Comparison of ENCODE assay signal across 1 cellular context in genomic region chr16:13997933-13998332, GRCh38.
TF ChIP-seq lines count a peak whose summit lies in the region.

No MANE protein-coding gene starts in this region.

TF ChIP-seq in HepG2, 621 proteins besides CTCF, POLR2A, EP300 and RAD21 (continued from another document and continues in another):
- TF ChIP-seq PAXIP1 (CRISPR knock-in tag; conservative IDR thresholded peaks at IDR 0.05): peak; percentile 46; the same call in 1 of the 2 replicates
- TF ChIP-seq ZNF703 (CRISPR knock-in tag; IDR thresholded peaks at IDR 0.05; ENCODE audit: borderline replicate concordance): no peak
- TF ChIP-seq MAZ (IDR thresholded peaks at IDR 0.05; ENCODE audit: borderline replicate concordance, low read depth, low read length): no peak
- TF ChIP-seq MAZ (CRISPR knock-in tag; IDR thresholded peaks at IDR 0.05; ENCODE audit: low read depth): no peak
- TF ChIP-seq TFAP4 (IDR thresholded peaks at IDR 0.05; ENCODE audit: borderline replicate concordance, low read depth): peak; percentile 45; the same call in 1 of the 2 replicates
- no peak for TF ChIP-seq CREBL2 (CRISPR knock-in tag; IDR thresholded peaks at IDR 0.05; ENCODE audit: borderline replicate concordance)
- no peak for TF ChIP-seq ATF1 (CRISPR knock-in tag; IDR thresholded peaks at IDR 0.05)
- TF ChIP-seq ZNF343 (CRISPR knock-in tag; IDR thresholded peaks at IDR 0.05): no peak
- TF ChIP-seq CBFB (CRISPR knock-in tag; IDR thresholded peaks at IDR 0.05): no peak
- TF ChIP-seq ZNF749 (CRISPR knock-in tag; IDR thresholded peaks at IDR 0.05; ENCODE audit: borderline replicate concordance): no peak
- TF ChIP-seq ZNF17 (CRISPR knock-in tag; IDR thresholded peaks at IDR 0.05): no peak
- no peak for TF ChIP-seq ZNF225 (CRISPR knock-in tag; IDR thresholded peaks at IDR 0.05)
- TF ChIP-seq NR2C2 (CRISPR knock-in tag; IDR thresholded peaks at IDR 0.05; ENCODE audit: borderline replicate concordance): no peak
- TF ChIP-seq RFXANK (CRISPR knock-in tag; IDR thresholded peaks at IDR 0.05): no peak
- no peak for TF ChIP-seq ZFP37 (CRISPR knock-in tag; IDR thresholded peaks at IDR 0.05; ENCODE audit: borderline replicate concordance)
- TF ChIP-seq CCAR2 (optimal IDR thresholded peaks at IDR 0.05; ENCODE audit: low read depth, low read length): no peak
- no peak for TF ChIP-seq RFX1 (IDR thresholded peaks at IDR 0.05)
- no peak for TF ChIP-seq RBAK (CRISPR knock-in tag; IDR thresholded peaks at IDR 0.05)
- TF ChIP-seq ZNF891 (CRISPR knock-in tag; IDR thresholded peaks at IDR 0.05): no peak
- no peak for TF ChIP-seq JUND (CRISPR knock-in tag; IDR thresholded peaks at IDR 0.05)
- TF ChIP-seq SIN3A (IDR thresholded peaks at IDR 0.05; ENCODE audit: borderline replicate concordance, low read depth, low read length): no peak
- no peak for TF ChIP-seq ZFX (CRISPR knock-in tag; IDR thresholded peaks at IDR 0.05; ENCODE audit: low read depth)
- no peak for TF ChIP-seq GRHL1 (CRISPR knock-in tag; conservative IDR thresholded peaks at IDR 0.05)
- TF ChIP-seq CCDC6 (CRISPR knock-in tag; IDR thresholded peaks at IDR 0.05): no peak
- no peak for TF ChIP-seq ZNF788 (CRISPR knock-in tag; IDR thresholded peaks at IDR 0.05; ENCODE audit: borderline replicate concordance)
- TF ChIP-seq ZBTB42 (CRISPR knock-in tag; IDR thresholded peaks at IDR 0.05): no peak
- no peak for TF ChIP-seq ZNF350 (CRISPR knock-in tag; IDR thresholded peaks at IDR 0.05; ENCODE audit: borderline replicate concordance, low read depth)
- no peak for TF ChIP-seq STAG1 (CRISPR knock-in tag; IDR thresholded peaks at IDR 0.05)
- no peak for TF ChIP-seq HOXD1 (CRISPR knock-in tag; IDR thresholded peaks at IDR 0.05)
- TF ChIP-seq ZNF260 (CRISPR knock-in tag; IDR thresholded peaks at IDR 0.05; ENCODE audit: borderline replicate concordance, low read depth): no peak
- no peak for TF ChIP-seq LRRFIP1 (CRISPR knock-in tag; conservative IDR thresholded peaks at IDR 0.05)
- TF ChIP-seq ZNF468 (CRISPR knock-in tag; IDR thresholded peaks at IDR 0.05): no peak
- TF ChIP-seq CEBPZ (IDR thresholded peaks at IDR 0.05; ENCODE audit: low read length): no peak
- TF ChIP-seq HES4 (CRISPR knock-in tag; IDR thresholded peaks at IDR 0.05; ENCODE audit: borderline replicate concordance): no peak
- no peak for TF ChIP-seq ZNF563 (CRISPR knock-in tag; IDR thresholded peaks at IDR 0.05)
- no peak for TF ChIP-seq NCOA5 (CRISPR knock-in tag; IDR thresholded peaks at IDR 0.05)
- TF ChIP-seq KDM3A (CRISPR knock-in tag; IDR thresholded peaks at IDR 0.05; ENCODE audit: low read depth): no peak
- no peak for TF ChIP-seq KAT7 (CRISPR knock-in tag; IDR thresholded peaks at IDR 0.05; ENCODE audit: borderline replicate concordance)
- no peak for TF ChIP-seq ARID2 (CRISPR knock-in tag; IDR thresholded peaks at IDR 0.05; ENCODE audit: borderline replicate concordance)
- TF ChIP-seq ZNF20 (CRISPR knock-in tag; IDR thresholded peaks at IDR 0.05): no peak
- no peak for TF ChIP-seq BCL6 (CRISPR knock-in tag; IDR thresholded peaks at IDR 0.05)
- no peak for TF ChIP-seq ZNF709 (CRISPR knock-in tag; IDR thresholded peaks at IDR 0.05)
- TF ChIP-seq NONO (IDR thresholded peaks at IDR 0.05): no peak
- no peak for TF ChIP-seq NONO (CRISPR knock-in tag; conservative IDR thresholded peaks at IDR 0.05)
- TF ChIP-seq ZNF513 (CRISPR knock-in tag; conservative IDR thresholded peaks at IDR 0.05): no peak
- no peak for TF ChIP-seq KLF15 (CRISPR knock-in tag; IDR thresholded peaks at IDR 0.05; ENCODE audit: borderline replicate concordance)
- no peak for TF ChIP-seq RBM39 (IDR thresholded peaks at IDR 0.05; ENCODE audit: low read depth, low read length, poor library complexity, severe bottlenecking)
- TF ChIP-seq ZNF362 (CRISPR knock-in tag; IDR thresholded peaks at IDR 0.05; ENCODE audit: borderline replicate concordance): no peak
- TF ChIP-seq ZNF816 (CRISPR knock-in tag; IDR thresholded peaks at IDR 0.05; ENCODE audit: borderline replicate concordance): no peak
- TF ChIP-seq MAF1 (CRISPR knock-in tag; IDR thresholded peaks at IDR 0.05; ENCODE audit: borderline replicate concordance): no peak
- no peak for TF ChIP-seq ZNF577 (CRISPR knock-in tag; IDR thresholded peaks at IDR 0.05; ENCODE audit: borderline replicate concordance, low read depth)
- TF ChIP-seq ZNF556 (CRISPR knock-in tag; IDR thresholded peaks at IDR 0.05; ENCODE audit: borderline replicate concordance): no peak
- no peak for TF ChIP-seq TFDP1 (CRISPR knock-in tag; IDR thresholded peaks at IDR 0.05; ENCODE audit: borderline replicate concordance)
